Comparison of ENCODE assay signal across 8 cellular contexts in the genomic region with DNA sequence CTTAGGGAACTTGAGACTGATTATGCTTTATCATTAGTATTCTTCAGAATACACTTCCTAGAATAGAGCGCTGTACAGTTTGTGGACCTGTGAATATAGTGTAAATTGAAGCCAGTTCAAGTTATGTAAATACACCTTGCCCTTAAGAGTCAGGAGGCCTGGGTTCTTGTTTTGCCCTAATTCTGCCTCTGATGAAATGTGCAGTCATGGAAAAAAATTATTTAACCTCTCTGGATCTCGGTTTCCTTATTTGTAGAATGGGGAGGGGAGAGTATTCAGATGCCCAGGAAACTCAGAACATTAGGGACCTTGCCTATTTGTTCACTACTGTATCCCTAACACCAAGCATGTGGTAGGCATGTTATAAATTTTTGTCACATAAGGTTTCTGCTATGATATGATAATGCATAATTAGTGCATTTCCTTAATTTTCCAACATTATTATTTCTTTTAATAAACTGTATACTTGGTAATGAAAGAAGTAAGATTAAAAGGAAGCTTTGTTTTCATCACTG. TPM values are rescaled to one million over a fixed set of nuclear protein-coding genes. Genes with fewer than 3 reads are reported as not detected.
DNase-seq lines count a peak whose midpoint lies in the region; ATAC-seq and TF ChIP-seq lines count a peak whose summit lies in the region.

No MANE protein-coding gene starts in this region.

- peak overlapping the region; percentile 83 for H3K27ac Mint-ChIP-seq in activated T-helper 1 cell treated with anti-CD3 and anti-CD28 coated beads, Interleukin-12 subunit alpha, Interleukin-12 subunit beta, Interleukin-2, Interleukin-4 antibody, amounts not matched to agents 30 ng/mL and 10 ng/mL and 1 ng/mL, durations not matched to agents 14 hours and 24 hours and 36 hours

- 72 to 82% methylated on average over 2 of the region's 2 CpGs for WGBS in GM23248 (ENCODE audit: low coverage in 1 of 2, low lambda C conversion rate in 2 of 2, missing lambda C conversion rate in 2 of 2), 2 experiments
- WGBS in right lobe of liver (ENCODE audit: insufficient coverage, low coverage, low lambda C conversion rate, missing lambda C conversion rate), result 29% methylated on average over 2 of the region's 2 CpGs

- TF ChIP-seq POLR2A in right lobe of liver (IDR thresholded peaks at IDR 0.05), result no peak

- no peaks in the 10 kb centered on the region for H3K27me3 ChIP-seq in GM23248 (replicated peaks; ENCODE audit: insufficient read depth)
- H3K27me3 ChIP-seq in right lobe of liver, result no peaks in the 10 kb centered on the region

- TF ChIP-seq CTCF in 22Rv1 (IDR thresholded peaks at IDR 0.05) (no peak), right lobe of liver (IDR thresholded peaks at IDR 0.05) (no peak)

- ATAC-seq in right lobe of liver (no peak), HG02798 (IDR thresholded peaks at IDR 0.05; ENCODE audit: poor library complexity, unreplicated experiment) (no peak)

- H3K27ac ChIP-seq in 22Rv1 (peak overlapping the region; percentile 79; the same call in 1 of the 2 replicates), GM23248 (no peak overlapping the region), right lobe of liver (no peak overlapping the region)

- H3K27me3 Mint-ChIP-seq in activated T-helper 1 cell treated with anti-CD3 and anti-CD28 coated beads, Interleukin-12 subunit alpha, Interleukin-12 subunit beta, Interleukin-2, Interleukin-4 antibody, amounts not matched to agents 30 ng/mL and 10 ng/mL and 1 ng/mL, durations not matched to agents 14 hours and 24 hours and 36 hours (ENCODE audit: insufficient read depth), result peaks cover 2% of the 10 kb centered on the region

- in situ Hi-C loops in GM23248 (cut with MboI), result no loop called here

- peak overlapping the region; percentile 95 for H3K4me3 ChIP-seq in GM23248
- H3K4me3 ChIP-seq in right lobe of liver, result peak overlapping the region; percentile 86 to 98 (median 95)

- H3K36me3 ChIP-seq in GM23248 (ENCODE audit: low read depth), result no peaks in the 10 kb centered on the region
- no peaks in the 10 kb centered on the region for H3K36me3 ChIP-seq in right lobe of liver

- H2AFZ ChIP-seq in GM23248, result peak overlapping the region; percentile 98

- H3K4me3 Mint-ChIP-seq in activated T-helper 1 cell treated with anti-CD3 and anti-CD28 coated beads, Interleukin-12 subunit alpha, Interleukin-12 subunit beta, Interleukin-2, Interleukin-4 antibody, amounts not matched to agents 30 ng/mL and 10 ng/mL and 1 ng/mL, durations not matched to agents 14 hours and 24 hours and 36 hours, result peak overlapping the region; percentile 88

- H3K9me2 ChIP-seq in GM23248 (ENCODE audit: insufficient read depth), result no peaks in the 10 kb centered on the region

- peak overlapping the region; percentile 67; the same call in 1 of the 2 replicates for H3K9ac ChIP-seq in GM23248

- peaks cover 4% of the 10 kb centered on the region for H3K36me3 Mint-ChIP-seq in activated T-helper 1 cell treated with anti-CD3 and anti-CD28 coated beads, Interleukin-12 subunit alpha, Interleukin-12 subunit beta, Interleukin-2, Interleukin-4 antibody, amounts not matched to agents 30 ng/mL and 10 ng/mL and 1 ng/mL, durations not matched to agents 14 hours and 24 hours and 36 hours (ENCODE audit: low read depth)

- H3K4me1 ChIP-seq in GM23248 (ENCODE audit: insufficient read depth) (no peaks in the 10 kb centered on the region; the same call in 1 of the 2 replicates), right lobe of liver (peaks cover 0 to 5% (median 0%) of the 10 kb centered on the region in 4 donors)

- H3K79me2 ChIP-seq in GM23248 (ENCODE audit: insufficient read depth), result no peaks in the 10 kb centered on the region

- no peaks in the 10 kb centered on the region for H3K9me3 Mint-ChIP-seq in activated T-helper 1 cell treated with anti-CD3 and anti-CD28 coated beads, Interleukin-12 subunit alpha, Interleukin-12 subunit beta, Interleukin-2, Interleukin-4 antibody, amounts not matched to agents 30 ng/mL and 10 ng/mL and 1 ng/mL, durations not matched to agents 14 hours and 24 hours and 36 hours

- peaks cover 38% of the 10 kb centered on the region for H3K4me1 Mint-ChIP-seq in activated T-helper 1 cell treated with anti-CD3 and anti-CD28 coated beads, Interleukin-12 subunit alpha, Interleukin-12 subunit beta, Interleukin-2, Interleukin-4 antibody, amounts not matched to agents 30 ng/mL and 10 ng/mL and 1 ng/mL, durations not matched to agents 14 hours and 24 hours and 36 hours (ENCODE audit: low read depth)

- intact Hi-C loops in activated T-helper 1 cell treated with anti-CD3 and anti-CD28 coated beads, Interleukin-12 subunit alpha, Interleukin-12 subunit beta, Interleukin-2, Interleukin-4 antibody, amounts not matched to agents 30 ng/mL and 10 ng/mL and 1 ng/mL, durations not matched to agents 14 hours and 24 hours and 36 hours (cut with micrococcal nuclease), result loop anchor here (2.0 to 10.0 kb wide), 9 partner anchors 31 to 1055 kb away; partner anchors contain the start of genes CEP55, CPEB3, FRA10AC1 and KIF11
- intact Hi-C loops in right lobe of liver (cut with DNase I), result no loop called here

- no peaks in the 10 kb centered on the region for H3F3A ChIP-seq in GM23248 (ENCODE audit: insufficient read depth)

- DNase-seq in GM23248 (no peak), right lobe of liver (no peak), amniotic stem cell (lab: John Stamatoyannopoulos, UW) (no peak), kidney tubule cell (ENCODE audit: low spot score) (no peak)
- DNase-seq in activated T-helper 1 cell treated with anti-CD3 and anti-CD28 coated beads, Interleukin-12 subunit alpha, Interleukin-12 subunit beta, Interleukin-2, Interleukin-4 antibody, amounts not matched to agents 30 ng/mL and 10 ng/mL and 1 ng/mL, durations not matched to agents 14 hours and 24 hours and 36 hours (ENCODE audit: low spot score), result no peak
- no peak for DNase-seq in activated effector memory CD4-positive, alpha-beta T cell treated with Interleukin-2 at 50 U/mL for 16 hours

- H4K20me1 ChIP-seq in GM23248 (ENCODE audit: insufficient read depth), result no peaks in the 10 kb centered on the region

- H3K9me3 ChIP-seq in GM23248 (ENCODE audit: low read depth) (no peaks in the 10 kb centered on the region), right lobe of liver (no peaks in the 10 kb centered on the region)

- H3K4me2 ChIP-seq in GM23248 (ENCODE audit: unreplicated experiment), result peak overlapping the region; percentile 83

RNA-seq across cellular contexts. Expression of gene EXOC6, which starts 1.3 kb away (rescaled TPM):
- 2.0 and 3.4 TPM in 2 replicates for total RNA-seq in GM23248 (2014; rRNA removed; shearing (Covaris generic))
- polyA plus RNA-seq in GM23248 (2016; fragmentation: Nextera tagmentation; extraction: Ambion mirVana), result 2.0 TPM in 2 replicates
- total RNA-seq in activated T-helper 1 cell treated with anti-CD3 and anti-CD28 coated beads, Interleukin-12 subunit alpha, Interleukin-12 subunit beta, Interleukin-2, Interleukin-4 antibody, amounts not matched to agents 30 ng/mL and 10 ng/mL and 1 ng/mL, durations not matched to agents 14 hours and 24 hours and 36 hours, result 13.5 TPM in 2 replicates
- total RNA-seq in right lobe of liver, result 10 to 100 TPM in 3 of 6 experiments, 1 to 10 TPM in 3; 5.5 to 15.6 (median 9.9) TPM
